Comparison of ENCODE assay signal across 8 cellular contexts in the genomic region with DNA sequence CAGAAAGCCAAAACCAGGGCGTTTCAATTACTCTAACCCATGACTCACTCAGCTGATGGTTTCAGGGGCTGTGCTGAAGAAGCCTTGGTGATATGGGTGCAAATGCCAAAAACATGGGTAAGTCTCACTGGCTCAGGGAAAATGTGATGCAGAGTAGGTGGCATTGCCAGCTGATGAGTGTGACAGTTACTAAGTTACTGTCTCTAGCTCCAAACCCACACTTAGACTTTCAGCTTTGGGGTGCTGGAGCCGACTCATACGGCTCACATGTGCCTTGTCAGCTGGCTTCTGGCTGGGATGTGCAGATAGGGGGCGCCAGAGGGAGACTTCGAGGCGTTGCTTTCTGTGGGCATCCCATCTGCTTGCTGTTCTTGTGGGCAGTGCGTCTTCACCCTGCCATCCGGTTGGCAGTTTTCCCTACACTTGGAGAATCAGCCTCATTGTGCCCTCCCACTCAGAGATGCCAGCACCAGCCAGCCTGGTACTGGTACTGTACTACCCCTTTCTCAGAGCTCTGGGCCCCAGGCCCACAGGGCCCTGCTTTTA. TPM values are rescaled to one million over a fixed set of nuclear protein-coding genes. Genes with fewer than 3 reads are reported as not detected.
DNase-seq lines count a peak whose midpoint lies in the region; ATAC-seq and TF ChIP-seq lines count a peak whose summit lies in the region.

No MANE protein-coding gene starts in this region.

- no peaks in the 10 kb centered on the region for H3K27me3 ChIP-seq in hepatocyte

- H3K79me2 ChIP-seq in hepatocyte: no peaks in the 10 kb centered on the region

- H3K4me2 ChIP-seq in hepatocyte: no peak overlapping the region

- ATAC-seq in HG02840 (IDR thresholded peaks at IDR 0.05; ENCODE audit: low FRiP score, unreplicated experiment) (no peak), HG03521 (IDR thresholded peaks at IDR 0.05; ENCODE audit: unreplicated experiment) (no peak)

- H3K36me3 ChIP-seq in hepatocyte (replicated peaks; ENCODE audit: insufficient read depth, low read depth): no peaks in the 10 kb centered on the region

- peak; percentile 51 for TF ChIP-seq CTCF in hepatocyte (IDR thresholded peaks at IDR 0.05; ENCODE audit: poor library complexity)

- no peaks in the 10 kb centered on the region for H4K20me1 ChIP-seq in hepatocyte (ENCODE audit: insufficient read depth, poor library complexity, severe bottlenecking)

- H3K9me3 ChIP-seq in hepatocyte (ENCODE audit: low read depth): no peaks in the 10 kb centered on the region

- H2AFZ ChIP-seq in hepatocyte: no peak overlapping the region

- peaks cover 4% of the 10 kb centered on the region for H3K4me1 ChIP-seq in hepatocyte (ENCODE audit: insufficient read depth)

- H3K27ac ChIP-seq in hepatocyte: peak overlapping the region; percentile 17

- WGBS in hepatocyte (ENCODE audit: low lambda C conversion rate, missing lambda C conversion rate): 30% methylated on average over 8 of the region's 8 CpGs

- DNase-seq in SIG-M5 treated with dmso at 0.1 percent for 504 hours (lab: John Stamatoyannopoulos, UW; ENCODE audit: unreplicated experiment) (peak; percentile 40), SIG-M5 (lab: John Stamatoyannopoulos, UW) (no peak), OCI-M1 (lab: John Stamatoyannopoulos, UW) (peak; percentile 56), hepatocyte (ENCODE audit: low spot score) (peak; percentile 64)
- peak; percentile 35 for DNase-seq in activated effector memory CD4-positive, alpha-beta T cell treated with Interleukin-2 at 50 U/mL for 16 hours
- peak; percentile 81 to 87 for DNase-seq in stimulated activated CD4-positive, alpha-beta T cell treated with anti-CD3 and anti-CD28 coated beads, Interleukin-2, amount 100 ng/mL, for 24 hours

- H3K9me2 ChIP-seq in hepatocyte (replicated peaks; ENCODE audit: insufficient read depth): no peaks in the 10 kb centered on the region

- H3K4me3 ChIP-seq in hepatocyte: no peak overlapping the region

RNA-seq across cellular contexts. Expression of gene KRT7, which starts 11.1 kb away (rescaled TPM):
- 12.6 and 27.1 TPM in 2 replicates for total RNA-seq in hepatocyte
- 33.3 and 80.2 TPM in 2 replicates for polyA plus RNA-seq in hepatocyte

RNA-seq across cellular contexts. Expression of gene KRT80, which starts 30.2 kb away (rescaled TPM):
- 0.28 and 0.77 TPM in 2 replicates for total RNA-seq in hepatocyte
- polyA plus RNA-seq in hepatocyte: 1.2 and 1.5 TPM in 2 replicates

RNA-seq across cellular contexts. Expression of gene KRT86, which starts 52.5 kb away (rescaled TPM):
- not detected in 2 replicates for total RNA-seq in hepatocyte
- polyA plus RNA-seq in hepatocyte: 0.40 TPM in 1 of 2 replicates, not detected in the other
